ENCODE assay signal across 1 cellular context in the genomic region with DNA sequence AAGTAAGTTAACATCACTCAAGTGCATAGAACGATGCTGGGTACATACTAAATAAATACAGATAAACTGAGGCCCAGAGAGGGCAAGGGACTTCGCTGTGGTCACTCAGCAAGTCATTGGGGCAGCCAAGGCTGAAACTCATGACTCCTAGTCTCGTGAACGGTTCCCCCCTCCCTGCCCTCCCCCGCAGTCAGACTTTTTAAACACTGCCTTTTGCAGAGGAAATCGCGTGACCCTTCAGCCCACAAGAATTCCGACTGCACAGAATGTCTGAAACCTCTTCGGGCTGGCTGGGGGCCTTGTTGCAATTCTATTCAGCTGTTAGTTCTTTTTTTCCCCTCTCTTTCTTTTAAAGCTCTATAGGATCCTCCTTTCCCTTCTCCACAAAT.
TF ChIP-seq lines count a peak whose summit lies in the region.

No MANE protein-coding gene starts in this region.

TF ChIP-seq in HepG2, 621 proteins besides CTCF, POLR2A, EP300 and RAD21 (continued from another document):
- TF ChIP-seq, protein P1, sequence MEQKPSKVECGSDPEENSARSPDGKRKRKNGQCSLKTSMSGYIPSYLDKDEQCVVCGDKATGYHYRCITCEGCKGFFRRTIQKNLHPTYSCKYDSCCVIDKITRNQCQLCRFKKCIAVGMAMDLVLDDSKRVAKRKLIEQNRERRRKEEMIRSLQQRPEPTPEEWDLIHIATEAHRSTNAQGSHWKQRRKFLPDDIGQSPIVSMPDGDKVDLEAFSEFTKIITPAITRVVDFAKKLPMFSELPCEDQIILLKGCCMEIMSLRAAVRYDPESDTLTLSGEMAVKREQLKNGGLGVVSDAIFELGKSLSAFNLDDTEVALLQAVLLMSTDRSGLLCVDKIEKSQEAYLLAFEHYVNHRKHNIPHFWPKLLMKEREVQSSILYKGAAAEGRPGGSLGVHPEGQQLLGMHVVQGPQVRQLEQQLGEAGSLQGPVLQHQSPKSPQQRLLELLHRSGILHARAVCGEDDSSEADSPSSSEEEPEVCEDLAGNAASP (CRISPR knock-in tag; IDR thresholded peaks at IDR 0.05; ENCODE audit: borderline replicate concordance): no peak
- TF ChIP-seq TMF1 (CRISPR knock-in tag; IDR thresholded peaks at IDR 0.05; ENCODE audit: low read depth) (no peak), ZNF891 (CRISPR knock-in tag; IDR thresholded peaks at IDR 0.05) (no peak), RNF2 (conservative IDR thresholded peaks at IDR 0.05; ENCODE audit: low read depth) (no peak), ZNF746 (CRISPR knock-in tag; IDR thresholded peaks at IDR 0.05) (no peak), FOXP1 (IDR thresholded peaks at IDR 0.05) (no peak), FOXP1 (CRISPR knock-in tag; IDR thresholded peaks at IDR 0.05) (no peak), CBX1 (IDR thresholded peaks at IDR 0.05; ENCODE audit: low read depth) (no peak), ZSCAN30 (CRISPR knock-in tag; IDR thresholded peaks at IDR 0.05) (no peak), ZNF138 (CRISPR knock-in tag; IDR thresholded peaks at IDR 0.05; ENCODE audit: low read depth) (no peak), MXD4 (CRISPR knock-in tag; IDR thresholded peaks at IDR 0.05) (no peak), MED13 (CRISPR knock-in tag; IDR thresholded peaks at IDR 0.05) (no peak), RXRA (CRISPR knock-in tag; IDR thresholded peaks at IDR 0.05) (no peak), ZNF776 (CRISPR knock-in tag; IDR thresholded peaks at IDR 0.05) (no peak), ZNF24 (IDR thresholded peaks at IDR 0.05) (no peak), ZMYM3 (CRISPR knock-in tag; IDR thresholded peaks at IDR 0.05) (0 out of 2 replicates have a peak, but pooled peaks have one; percentile 64), SRSF1 (optimal IDR thresholded peaks at IDR 0.05; ENCODE audit: low read depth, low read length) (peak; percentile 24), BHLHE40 (IDR thresholded peaks at IDR 0.05; ENCODE audit: low read length) (peak; percentile 48; the same call in 1 of the 2 replicates), ZNF768 (CRISPR knock-in tag; IDR thresholded peaks at IDR 0.05) (peak; percentile 92), MEF2D (CRISPR knock-in tag; IDR thresholded peaks at IDR 0.05) (no peak), MIER2 (CRISPR knock-in tag; IDR thresholded peaks at IDR 0.05) (no peak), ZNF674 (CRISPR knock-in tag; IDR thresholded peaks at IDR 0.05; ENCODE audit: low read depth) (no peak), NFRKB (IDR thresholded peaks at IDR 0.05) (no peak), ZSCAN25 (CRISPR knock-in tag; IDR thresholded peaks at IDR 0.05) (no peak), ZNF331 (CRISPR knock-in tag; IDR thresholded peaks at IDR 0.05) (no peak)
- TF ChIP-seq, protein P2, sequence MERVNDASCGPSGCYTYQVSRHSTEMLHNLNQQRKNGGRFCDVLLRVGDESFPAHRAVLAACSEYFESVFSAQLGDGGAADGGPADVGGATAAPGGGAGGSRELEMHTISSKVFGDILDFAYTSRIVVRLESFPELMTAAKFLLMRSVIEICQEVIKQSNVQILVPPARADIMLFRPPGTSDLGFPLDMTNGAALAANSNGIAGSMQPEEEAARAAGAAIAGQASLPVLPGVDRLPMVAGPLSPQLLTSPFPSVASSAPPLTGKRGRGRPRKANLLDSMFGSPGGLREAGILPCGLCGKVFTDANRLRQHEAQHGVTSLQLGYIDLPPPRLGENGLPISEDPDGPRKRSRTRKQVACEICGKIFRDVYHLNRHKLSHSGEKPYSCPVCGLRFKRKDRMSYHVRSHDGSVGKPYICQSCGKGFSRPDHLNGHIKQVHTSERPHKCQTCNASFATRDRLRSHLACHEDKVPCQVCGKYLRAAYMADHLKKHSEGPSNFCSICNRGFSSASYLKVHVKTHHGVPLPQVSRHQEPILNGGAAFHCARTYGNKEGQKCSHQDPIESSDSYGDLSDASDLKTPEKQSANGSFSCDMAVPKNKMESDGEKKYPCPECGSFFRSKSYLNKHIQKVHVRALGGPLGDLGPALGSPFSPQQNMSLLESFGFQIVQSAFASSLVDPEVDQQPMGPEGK (CRISPR knock-in tag; IDR thresholded peaks at IDR 0.05): 0 out of 2 replicates have a peak, but pooled peaks have one; percentile 22
- TF ChIP-seq, protein P3, sequence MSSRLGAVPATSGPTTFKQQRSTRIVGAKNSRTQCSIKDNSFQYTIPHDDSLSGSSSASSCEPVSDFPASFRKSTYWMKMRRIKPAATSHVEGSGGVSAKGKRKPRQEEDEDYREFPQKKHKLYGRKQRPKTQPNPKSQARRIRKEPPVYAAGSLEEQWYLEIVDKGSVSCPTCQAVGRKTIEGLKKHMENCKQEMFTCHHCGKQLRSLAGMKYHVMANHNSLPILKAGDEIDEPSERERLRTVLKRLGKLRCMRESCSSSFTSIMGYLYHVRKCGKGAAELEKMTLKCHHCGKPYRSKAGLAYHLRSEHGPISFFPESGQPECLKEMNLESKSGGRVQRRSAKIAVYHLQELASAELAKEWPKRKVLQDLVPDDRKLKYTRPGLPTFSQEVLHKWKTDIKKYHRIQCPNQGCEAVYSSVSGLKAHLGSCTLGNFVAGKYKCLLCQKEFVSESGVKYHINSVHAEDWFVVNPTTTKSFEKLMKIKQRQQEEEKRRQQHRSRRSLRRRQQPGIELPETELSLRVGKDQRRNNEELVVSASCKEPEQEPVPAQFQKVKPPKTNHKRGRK (CRISPR knock-in tag; IDR thresholded peaks at IDR 0.05): no peak
- TF ChIP-seq, protein P4, sequence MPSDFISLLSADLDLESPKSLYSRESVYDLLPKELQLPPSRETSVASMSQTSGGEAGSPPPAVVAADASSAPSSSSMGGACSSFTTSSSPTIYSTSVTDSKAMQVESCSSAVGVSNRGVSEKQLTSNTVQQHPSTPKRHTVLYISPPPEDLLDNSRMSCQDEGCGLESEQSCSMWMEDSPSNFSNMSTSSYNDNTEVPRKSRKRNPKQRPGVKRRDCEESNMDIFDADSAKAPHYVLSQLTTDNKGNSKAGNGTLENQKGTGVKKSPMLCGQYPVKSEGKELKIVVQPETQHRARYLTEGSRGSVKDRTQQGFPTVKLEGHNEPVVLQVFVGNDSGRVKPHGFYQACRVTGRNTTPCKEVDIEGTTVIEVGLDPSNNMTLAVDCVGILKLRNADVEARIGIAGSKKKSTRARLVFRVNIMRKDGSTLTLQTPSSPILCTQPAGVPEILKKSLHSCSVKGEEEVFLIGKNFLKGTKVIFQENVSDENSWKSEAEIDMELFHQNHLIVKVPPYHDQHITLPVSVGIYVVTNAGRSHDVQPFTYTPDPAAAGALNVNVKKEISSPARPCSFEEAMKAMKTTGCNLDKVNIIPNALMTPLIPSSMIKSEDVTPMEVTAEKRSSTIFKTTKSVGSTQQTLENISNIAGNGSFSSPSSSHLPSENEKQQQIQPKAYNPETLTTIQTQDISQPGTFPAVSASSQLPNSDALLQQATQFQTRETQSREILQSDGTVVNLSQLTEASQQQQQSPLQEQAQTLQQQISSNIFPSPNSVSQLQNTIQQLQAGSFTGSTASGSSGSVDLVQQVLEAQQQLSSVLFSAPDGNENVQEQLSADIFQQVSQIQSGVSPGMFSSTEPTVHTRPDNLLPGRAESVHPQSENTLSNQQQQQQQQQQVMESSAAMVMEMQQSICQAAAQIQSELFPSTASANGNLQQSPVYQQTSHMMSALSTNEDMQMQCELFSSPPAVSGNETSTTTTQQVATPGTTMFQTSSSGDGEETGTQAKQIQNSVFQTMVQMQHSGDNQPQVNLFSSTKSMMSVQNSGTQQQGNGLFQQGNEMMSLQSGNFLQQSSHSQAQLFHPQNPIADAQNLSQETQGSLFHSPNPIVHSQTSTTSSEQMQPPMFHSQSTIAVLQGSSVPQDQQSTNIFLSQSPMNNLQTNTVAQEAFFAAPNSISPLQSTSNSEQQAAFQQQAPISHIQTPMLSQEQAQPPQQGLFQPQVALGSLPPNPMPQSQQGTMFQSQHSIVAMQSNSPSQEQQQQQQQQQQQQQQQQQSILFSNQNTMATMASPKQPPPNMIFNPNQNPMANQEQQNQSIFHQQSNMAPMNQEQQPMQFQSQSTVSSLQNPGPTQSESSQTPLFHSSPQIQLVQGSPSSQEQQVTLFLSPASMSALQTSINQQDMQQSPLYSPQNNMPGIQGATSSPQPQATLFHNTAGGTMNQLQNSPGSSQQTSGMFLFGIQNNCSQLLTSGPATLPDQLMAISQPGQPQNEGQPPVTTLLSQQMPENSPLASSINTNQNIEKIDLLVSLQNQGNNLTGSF (CRISPR knock-in tag; IDR thresholded peaks at IDR 0.05): no peak
